ENCODE assay signal across 17 cellular contexts in genomic region chr1:6008084-6008415, GRCh38.
"Had no signal": no experiment of that assay in that cellular context is flagged by ENCODE, and none has a peak within 500 bp of the region (broad histone marks: within the 10 kb centered on the region; RNA-seq: fewer than 3 reads in every experiment).

No MANE protein-coding gene starts in this region.

- H3K36me3 Mint-ChIP-seq: activated naive CD4-positive, alpha-beta T cell treated with anti-CD3 and anti-CD28 coated beads, Interleukin-2, amount 50 U/mL, for 72 hours; neural progenitor cell; type B pancreatic cell had no signal

- H3K4me3 Mint-ChIP-seq: activated CD4-positive, alpha-beta T cell treated with anti-CD3 and anti-CD28 coated beads, Interleukin-2, amount 10 ng/mL, durations not matched to agents 7 days and 5 days; activated CD8-positive, alpha-beta T cell treated with anti-CD3 and anti-CD28 coated beads for 36 hours; naive thymus-derived CD4-positive, alpha-beta T cell; neural progenitor cell; T-helper 2 cell treated with Interferon-gamma antibody and Interleukin-4, amounts not matched to agents 5 μg/mL and 100 μg/mL, for 36 hours; type B pancreatic cell had no signal

- H3K27me3 Mint-ChIP-seq: activated CD4-positive, alpha-beta T cell treated with anti-CD3 and anti-CD28 coated beads, Interleukin-2, amount 10 ng/mL, durations not matched to agents 7 days and 5 days; activated CD8-positive, alpha-beta T cell treated with anti-CD3 and anti-CD28 coated beads for 36 hours; naive thymus-derived CD4-positive, alpha-beta T cell; T-cell had no signal

- DNase-seq: activated CD4-positive, CD25-positive, alpha-beta regulatory T cell treated with anti-CD3 and anti-CD28 coated beads, Interleukin-2, amount 50 U/mL, for 72 hours; activated CD8-positive, alpha-beta T cell treated with anti-CD3 and anti-CD28 coated beads for 36 hours; cortex of kidney; stimulated activated CD4-positive, alpha-beta T cell treated with anti-CD3 and anti-CD28 coated beads, Interleukin-2, amount 100 ng/mL, for 24 hours; stimulated activated naive CD4-positive, alpha-beta T cell had no signal

- H3K9me3 Mint-ChIP-seq: activated CD4-positive, alpha-beta T cell treated with anti-CD3 and anti-CD28 coated beads, Interleukin-2, amount 10 ng/mL, durations not matched to agents 7 days and 5 days; activated CD8-positive, alpha-beta T cell treated with anti-CD3 and anti-CD28 coated beads for 36 hours; activated naive CD4-positive, alpha-beta T cell treated with anti-CD3 and anti-CD28 coated beads, Interleukin-2, amount 50 U/mL, for 72 hours; naive thymus-derived CD4-positive, alpha-beta T cell; neural progenitor cell; T-cell; T-helper 2 cell treated with Interferon-gamma antibody and Interleukin-4, amounts not matched to agents 5 μg/mL and 100 μg/mL, for 36 hours; type B pancreatic cell had no signal

- H3K27ac ChIP-seq: epithelial cell of prostate, neural progenitor cell, prostate gland, thoracic aorta, VCaP had no signal

- H3K27ac Mint-ChIP-seq: activated CD8-positive, alpha-beta T cell treated with anti-CD3 and anti-CD28 coated beads for 36 hours; naive thymus-derived CD4-positive, alpha-beta T cell; neural progenitor cell; T-cell; T-helper 2 cell treated with Interferon-gamma antibody and Interleukin-4, amounts not matched to agents 5 μg/mL and 100 μg/mL, for 36 hours; type B pancreatic cell had no signal

- ATAC-seq: activated CD8-positive, alpha-beta T cell treated with anti-CD3 and anti-CD28 coated beads for 36 hours; SK-N-SH treated with all-trans-retinoic acid at 6 μM for 48 hours had no signal
